25 cellular contexts compared by ENCODE assay signal in genomic region chr11:32032052-32032451, GRCh38.
"Had no signal": no experiment of that assay in that cellular context is flagged by ENCODE, and none has a peak within 500 bp of the region (broad histone marks: within the 10 kb centered on the region; RNA-seq: fewer than 3 reads in every experiment).

No MANE protein-coding gene starts in this region.

- DNase-seq: activated CD4-positive, alpha-beta T cell treated with anti-CD3 and anti-CD28 coated beads for 48 hours; activated CD4-positive, alpha-beta T cell treated with anti-CD3 and anti-CD28 coated beads, Interleukin-2, amount 50 U/mL, for 48 hours; activated CD8-positive, alpha-beta memory T cell treated with anti-CD3 and anti-CD28 coated beads for 24 hours; activated effector memory CD4-positive, alpha-beta T cell treated with Interleukin-2 at 50 U/mL for 16 hours; activated naive CD4-positive, alpha-beta T cell treated with anti-CD3 and anti-CD28 coated beads, Interleukin-2, amount 10 ng/mL, durations not matched to agents 7 days and 5 days; activated naive CD8-positive, alpha-beta T cell treated with anti-CD3 and anti-CD28 coated beads, Interleukin-2, amount 10 ng/mL, durations not matched to agents 7 days and 5 days; amniotic stem cell; brain microvascular endothelial cell; foreskin keratinocyte; heart left ventricle; naive thymus-derived CD8-positive, alpha-beta T cell; posterior cingulate gyrus; right cardiac atrium; stimulated activated CD4-positive, alpha-beta T cell treated with anti-CD3 and anti-CD28 coated beads, Interleukin-15, amount 100 ng/mL, for 24 hours; stimulated activated CD4-positive, alpha-beta T cell treated with anti-CD3 and anti-CD28 coated beads, Interleukin-2, amount 100 ng/mL, for 24 hours; stimulated activated naive B cell treated with anti-CD40 and anti-IgM and Interleukin-4, amounts not matched to agents 10 μg/mL and 1 μg/mL and 100 μg/mL, for 72 hours; stomach; T1000; thyroid gland; upper lobe of left lung; WERI-Rb-1 had no signal

- H3K4me1 ChIP-seq: foreskin keratinocyte, heart left ventricle, stomach, thyroid gland, upper lobe of left lung, vagina had no signal

- H3K9me3 ChIP-seq: heart left ventricle, stomach, thyroid gland, upper lobe of left lung, vagina had no signal

- H3K27ac ChIP-seq: brain microvascular endothelial cell, coronary artery, foreskin keratinocyte, heart left ventricle, stomach, thyroid gland, upper lobe of left lung, vagina, WERI-Rb-1 had no signal

- H3K36me3 ChIP-seq: brain microvascular endothelial cell, heart left ventricle, stomach, thyroid gland, upper lobe of left lung, vagina, WERI-Rb-1 had no signal

- H3K4me3 ChIP-seq: coronary artery, heart left ventricle, stomach, thyroid gland, upper lobe of left lung, vagina had no signal

- H3K27me3 ChIP-seq: brain microvascular endothelial cell, thyroid gland, upper lobe of left lung, vagina had no signal

- FAIRE-seq: endothelial cell of umbilical vein had no signal

- H3K36me3 Mint-ChIP-seq: activated naive CD4-positive, alpha-beta T cell treated with anti-CD3 and anti-CD28 coated beads, Interleukin-2, amount 10 ng/mL, durations not matched to agents 7 days and 5 days; activated naive CD8-positive, alpha-beta T cell treated with anti-CD3 and anti-CD28 coated beads, Interleukin-2, amount 10 ng/mL, durations not matched to agents 7 days and 5 days; naive thymus-derived CD8-positive, alpha-beta T cell; stimulated activated naive B cell treated with anti-CD40 and anti-IgM and Interleukin-4, amounts not matched to agents 10 μg/mL and 1 μg/mL and 100 μg/mL, for 72 hours had no signal

- H3K4me1 Mint-ChIP-seq: activated naive CD4-positive, alpha-beta T cell treated with anti-CD3 and anti-CD28 coated beads, Interleukin-2, amount 10 ng/mL, durations not matched to agents 7 days and 5 days; activated naive CD8-positive, alpha-beta T cell treated with anti-CD3 and anti-CD28 coated beads, Interleukin-2, amount 10 ng/mL, durations not matched to agents 7 days and 5 days; naive thymus-derived CD8-positive, alpha-beta T cell; stimulated activated naive B cell treated with anti-CD40 and anti-IgM and Interleukin-4, amounts not matched to agents 10 μg/mL and 1 μg/mL and 100 μg/mL, for 72 hours had no signal

- H3K4me3 Mint-ChIP-seq: activated naive CD4-positive, alpha-beta T cell treated with anti-CD3 and anti-CD28 coated beads, Interleukin-2, amount 10 ng/mL, durations not matched to agents 7 days and 5 days; activated naive CD8-positive, alpha-beta T cell treated with anti-CD3 and anti-CD28 coated beads, Interleukin-2, amount 10 ng/mL, durations not matched to agents 7 days and 5 days; naive thymus-derived CD8-positive, alpha-beta T cell; stimulated activated naive B cell treated with anti-CD40 and anti-IgM and Interleukin-4, amounts not matched to agents 10 μg/mL and 1 μg/mL and 100 μg/mL, for 72 hours had no signal

- ATAC-seq: activated CD4-positive, CD25-positive, alpha-beta regulatory T cell treated with anti-CD3 and anti-CD28 coated beads, Interleukin-2, amount 50 U/mL, for 24 hours; foreskin keratinocyte; heart left ventricle; naive thymus-derived CD8-positive, alpha-beta T cell; right cardiac atrium had no signal

- H3K27ac Mint-ChIP-seq: activated naive CD4-positive, alpha-beta T cell treated with anti-CD3 and anti-CD28 coated beads, Interleukin-2, amount 10 ng/mL, durations not matched to agents 7 days and 5 days; activated naive CD8-positive, alpha-beta T cell treated with anti-CD3 and anti-CD28 coated beads, Interleukin-2, amount 10 ng/mL, durations not matched to agents 7 days and 5 days; naive thymus-derived CD8-positive, alpha-beta T cell; stimulated activated naive B cell treated with anti-CD40 and anti-IgM and Interleukin-4, amounts not matched to agents 10 μg/mL and 1 μg/mL and 100 μg/mL, for 72 hours had no signal

- H3K9me3 Mint-ChIP-seq: activated naive CD4-positive, alpha-beta T cell treated with anti-CD3 and anti-CD28 coated beads, Interleukin-2, amount 10 ng/mL, durations not matched to agents 7 days and 5 days; activated naive CD8-positive, alpha-beta T cell treated with anti-CD3 and anti-CD28 coated beads, Interleukin-2, amount 10 ng/mL, durations not matched to agents 7 days and 5 days; naive thymus-derived CD8-positive, alpha-beta T cell had no signal
